9 cellular contexts compared by ENCODE assay signal in the genomic region with DNA sequence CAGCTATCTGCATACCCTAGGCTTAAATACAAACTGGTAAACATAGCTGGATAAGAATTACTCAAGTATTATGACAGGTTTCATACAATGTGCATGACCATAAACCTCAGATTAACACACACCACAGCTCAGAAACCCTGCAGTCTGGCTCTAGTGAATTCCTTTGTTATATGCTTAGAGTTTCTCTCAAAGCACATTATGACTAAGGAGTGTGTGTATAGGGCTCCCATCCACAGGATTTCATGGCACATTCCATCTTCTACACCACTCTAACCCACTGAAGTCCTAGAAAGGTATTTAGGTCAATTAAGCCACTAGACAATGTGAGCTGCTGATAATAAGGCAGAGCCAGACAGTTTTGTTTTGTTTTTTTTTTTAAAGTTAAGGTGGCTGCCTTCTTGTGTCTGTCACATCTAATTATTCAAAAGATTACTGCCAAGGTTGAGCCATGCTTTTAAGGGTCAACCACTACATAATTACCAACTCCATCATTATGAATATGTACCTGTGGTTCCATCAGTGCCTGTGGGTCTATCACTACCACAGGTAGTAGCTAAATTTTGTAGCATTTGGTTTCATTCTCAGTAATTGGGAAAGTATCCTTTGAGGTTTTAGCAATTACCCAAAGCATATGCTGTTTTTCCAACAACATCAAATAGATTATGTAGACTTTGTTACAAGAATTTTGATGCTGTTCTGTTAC.
A peak's percentile ranks its signal among the peaks of the same experiment; 100 is the strongest.
DNase-seq lines count a peak whose midpoint lies in the region; ATAC-seq and TF ChIP-seq lines count a peak whose summit lies in the region.
"Had no signal": no experiment of that assay in that cellular context is flagged by ENCODE, and none has a peak within 500 bp of the region (broad histone marks: within the 10 kb centered on the region; RNA-seq: fewer than 3 reads in every experiment).

No MANE protein-coding gene starts in this region.

- peaks cover 18% of the 10 kb centered on the region for H3K9me3 Mint-ChIP-seq in GM23338

- no peaks in the 10 kb centered on the region for H3F3A ChIP-seq in GM23338 (replicated peaks; ENCODE audit: low read depth)

- H3K14ac ChIP-seq in trophoblast cell (ENCODE audit: low read length) = no peak overlapping the region

- no peak overlapping the region for H2BK5ac ChIP-seq in trophoblast cell (ENCODE audit: low read depth, low read length, poor library complexity)

- H2AFZ ChIP-seq in GM23338 = no peak overlapping the region
- H2AFZ ChIP-seq in trophoblast cell (ENCODE audit: insufficient read depth, low read length, poor library complexity) = no peak overlapping the region

- H3K18ac ChIP-seq in trophoblast cell (ENCODE audit: low read length) = no peak overlapping the region

- DNase-seq in GM06990 (ENCODE audit: extremely low read depth, insufficient read length) (peak; percentile 13), GM23338 (ENCODE audit: low spot score) (no peak), RKO (ENCODE audit: low spot score) (peak; percentile 6), kidney tubule cell (ENCODE audit: low spot score) (peak; percentile 90), GM19240 (ENCODE audit: insufficient read length, low spot score) (no peak), NCI-H524 (lab: John Stamatoyannopoulos, UW) (no peak), trophoblast cell (no peak)
- DNase-seq in activated CD4-positive, CD25-positive, alpha-beta regulatory T cell (lab: John Stamatoyannopoulos, UW) = no peak
- DNase-seq: anterior cingulate cortex had no signal

- peaks cover 28% of the 10 kb centered on the region for H3K4me1 Mint-ChIP-seq in GM23338

- no peak overlapping the region for H3K9ac ChIP-seq in trophoblast cell (ENCODE audit: low read length)

- H4K12ac ChIP-seq in trophoblast cell (ENCODE audit: low read depth, low read length) = no peak overlapping the region

- no peak overlapping the region for H2BK12ac ChIP-seq in trophoblast cell (ENCODE audit: low read length)

- no peaks in the 10 kb centered on the region for H3K9me2 ChIP-seq in GM23338 (ENCODE audit: insufficient read depth)

- peak; percentile 49 for ATAC-seq in GM23338

- H3K27ac ChIP-seq in GM23338 (ENCODE audit: low read depth) (no peak overlapping the region), trophoblast cell (ENCODE audit: low read depth, low read length) (no peak overlapping the region)

- no peaks in the 10 kb centered on the region for H3K79me1 ChIP-seq in trophoblast cell (ENCODE audit: low read length)

- no peak overlapping the region for H4K91ac ChIP-seq in trophoblast cell (ENCODE audit: low read depth, low read length)

- H3K4me3 ChIP-seq in GM06990 (replicated peaks; ENCODE audit: low read depth, low read length) (no peak overlapping the region), GM23338 (no peak overlapping the region), trophoblast cell (ENCODE audit: low read depth, low read length) (no peak overlapping the region)

- H3K27me3 ChIP-seq in GM06990 (replicated peaks; ENCODE audit: control insufficient read depth, insufficient read depth, low read length) (no peaks in the 10 kb centered on the region), GM23338 (ENCODE audit: insufficient read depth) (no peaks in the 10 kb centered on the region), trophoblast cell (ENCODE audit: insufficient read depth, low read length) (no peaks in the 10 kb centered on the region)

- H2BK120ac ChIP-seq in trophoblast cell (ENCODE audit: insufficient read depth, low read length, poor library complexity) = no peak overlapping the region

- H3K79me2 ChIP-seq in GM23338 (replicated peaks; ENCODE audit: insufficient read depth) (no peaks in the 10 kb centered on the region), trophoblast cell (ENCODE audit: control insufficient read depth, insufficient read depth, low read length, poor library complexity) (no peaks in the 10 kb centered on the region)

- peaks cover 6% of the 10 kb centered on the region for H3K27me3 Mint-ChIP-seq in GM23338 (ENCODE audit: insufficient read depth, low read depth, poor library complexity)

- H4K8ac ChIP-seq in trophoblast cell (ENCODE audit: low read depth, low read length) = no peak overlapping the region

- H3K23ac ChIP-seq in trophoblast cell (ENCODE audit: low read length) = no peak overlapping the region

- H3K4me1 ChIP-seq in GM23338 (ENCODE audit: insufficient read depth) (peaks cover 18% of the 10 kb centered on the region; the same call in 1 of the 2 replicates), trophoblast cell (ENCODE audit: control insufficient read depth in 1 of 2, insufficient read depth in 2 of 2, low read length in 2 of 2) (peaks cover 0 to 4% of the 10 kb centered on the region in 2 experiments)

- no peak overlapping the region for H3K4ac ChIP-seq in trophoblast cell (ENCODE audit: low read depth, low read length)

- no peaks in the 10 kb centered on the region for H3K9me3 ChIP-seq in trophoblast cell (ENCODE audit: insufficient read depth, low read depth, low read length)

- TF ChIP-seq CTCF in GM06990 (IDR thresholded peaks at IDR 0.05; ENCODE audit: insufficient read depth, low read length, poor library complexity, severe bottlenecking) (no peak), GM23338 (conservative IDR thresholded peaks at IDR 0.05; ENCODE audit: low read depth in 2 of 2) (no peak)

- no peaks in the 10 kb centered on the region for H3K36me3 ChIP-seq in GM06990 (ENCODE audit: control insufficient read depth, insufficient read depth, low read length)
- H3K36me3 ChIP-seq in GM23338 (ENCODE audit: insufficient read depth) = no peaks in the 10 kb centered on the region
- no peaks in the 10 kb centered on the region for H3K36me3 ChIP-seq in trophoblast cell (ENCODE audit: control insufficient read depth in 1 of 2, insufficient read depth in 2 of 2, low read length in 2 of 2)

- no peak overlapping the region for H3K4me3 Mint-ChIP-seq in GM23338

- H3K36me3 Mint-ChIP-seq in GM23338 (ENCODE audit: low read depth) = peaks cover 18% of the 10 kb centered on the region; the same call in 2 of the 3 replicates

- peak overlapping the region; percentile 64 for H3K27ac Mint-ChIP-seq in GM23338

- no peaks in the 10 kb centered on the region for H4K20me1 ChIP-seq in GM23338 (replicated peaks; ENCODE audit: insufficient read depth)

- H3K4me2 ChIP-seq in GM23338 (0 out of 2 replicates have a peak overlapping the region, but pooled peaks have one; percentile 3), trophoblast cell (ENCODE audit: low read length) (no peak overlapping the region)

- no peak overlapping the region for H2AK5ac ChIP-seq in trophoblast cell (ENCODE audit: low read length)

TF ChIP-seq in GM23338, 12 proteins besides CTCF, POLR2A, EP300 and RAD21 (continues in another document):
- TF ChIP-seq, protein P1, sequence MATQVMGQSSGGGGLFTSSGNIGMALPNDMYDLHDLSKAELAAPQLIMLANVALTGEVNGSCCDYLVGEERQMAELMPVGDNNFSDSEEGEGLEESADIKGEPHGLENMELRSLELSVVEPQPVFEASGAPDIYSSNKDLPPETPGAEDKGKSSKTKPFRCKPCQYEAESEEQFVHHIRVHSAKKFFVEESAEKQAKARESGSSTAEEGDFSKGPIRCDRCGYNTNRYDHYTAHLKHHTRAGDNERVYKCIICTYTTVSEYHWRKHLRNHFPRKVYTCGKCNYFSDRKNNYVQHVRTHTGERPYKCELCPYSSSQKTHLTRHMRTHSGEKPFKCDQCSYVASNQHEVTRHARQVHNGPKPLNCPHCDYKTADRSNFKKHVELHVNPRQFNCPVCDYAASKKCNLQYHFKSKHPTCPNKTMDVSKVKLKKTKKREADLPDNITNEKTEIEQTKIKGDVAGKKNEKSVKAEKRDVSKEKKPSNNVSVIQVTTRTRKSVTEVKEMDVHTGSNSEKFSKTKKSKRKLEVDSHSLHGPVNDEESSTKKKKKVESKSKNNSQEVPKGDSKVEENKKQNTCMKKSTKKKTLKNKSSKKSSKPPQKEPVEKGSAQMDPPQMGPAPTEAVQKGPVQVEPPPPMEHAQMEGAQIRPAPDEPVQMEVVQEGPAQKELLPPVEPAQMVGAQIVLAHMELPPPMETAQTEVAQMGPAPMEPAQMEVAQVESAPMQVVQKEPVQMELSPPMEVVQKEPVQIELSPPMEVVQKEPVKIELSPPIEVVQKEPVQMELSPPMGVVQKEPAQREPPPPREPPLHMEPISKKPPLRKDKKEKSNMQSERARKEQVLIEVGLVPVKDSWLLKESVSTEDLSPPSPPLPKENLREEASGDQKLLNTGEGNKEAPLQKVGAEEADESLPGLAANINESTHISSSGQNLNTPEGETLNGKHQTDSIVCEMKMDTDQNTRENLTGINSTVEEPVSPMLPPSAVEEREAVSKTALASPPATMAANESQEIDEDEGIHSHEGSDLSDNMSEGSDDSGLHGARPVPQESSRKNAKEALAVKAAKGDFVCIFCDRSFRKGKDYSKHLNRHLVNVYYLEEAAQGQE (IDR thresholded peaks at IDR 0.05; ENCODE audit: unreplicated experiment) = no peak
- no peak for TF ChIP-seq CREB1 (CRISPR knock-in tag; IDR thresholded peaks at IDR 0.05; ENCODE audit: low read depth)
- TF ChIP-seq EZH2 (IDR thresholded peaks at IDR 0.05; ENCODE audit: low read depth, unreplicated experiment) = no peak
- TF ChIP-seq, protein P2, sequence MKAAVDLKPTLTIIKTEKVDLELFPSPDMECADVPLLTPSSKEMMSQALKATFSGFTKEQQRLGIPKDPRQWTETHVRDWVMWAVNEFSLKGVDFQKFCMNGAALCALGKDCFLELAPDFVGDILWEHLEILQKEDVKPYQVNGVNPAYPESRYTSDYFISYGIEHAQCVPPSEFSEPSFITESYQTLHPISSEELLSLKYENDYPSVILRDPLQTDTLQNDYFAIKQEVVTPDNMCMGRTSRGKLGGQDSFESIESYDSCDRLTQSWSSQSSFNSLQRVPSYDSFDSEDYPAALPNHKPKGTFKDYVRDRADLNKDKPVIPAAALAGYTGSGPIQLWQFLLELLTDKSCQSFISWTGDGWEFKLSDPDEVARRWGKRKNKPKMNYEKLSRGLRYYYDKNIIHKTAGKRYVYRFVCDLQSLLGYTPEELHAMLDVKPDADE (IDR thresholded peaks at IDR 0.05) = no peak
- TF ChIP-seq ZNF331 (CRISPR knock-in tag; IDR thresholded peaks at IDR 0.05; ENCODE audit: low read depth) = no peak

Comparison
In these comparisons a context has a peak if more than half of its experiments do, and no peak if none do; other contexts are left out.
1. DNase-seq: peak in GM06990 (single experiment), RKO (single experiment) and kidney tubule cell (single experiment); none in GM23338 (single experiment), activated CD4-positive, CD25-positive, alpha-beta regulatory T cell (0 of 4), GM19240 (single experiment), NCI-H524 (0 of 2) and trophoblast cell (0 of 2).